ENCODE assay signal across 12 cellular contexts in the genomic region with DNA sequence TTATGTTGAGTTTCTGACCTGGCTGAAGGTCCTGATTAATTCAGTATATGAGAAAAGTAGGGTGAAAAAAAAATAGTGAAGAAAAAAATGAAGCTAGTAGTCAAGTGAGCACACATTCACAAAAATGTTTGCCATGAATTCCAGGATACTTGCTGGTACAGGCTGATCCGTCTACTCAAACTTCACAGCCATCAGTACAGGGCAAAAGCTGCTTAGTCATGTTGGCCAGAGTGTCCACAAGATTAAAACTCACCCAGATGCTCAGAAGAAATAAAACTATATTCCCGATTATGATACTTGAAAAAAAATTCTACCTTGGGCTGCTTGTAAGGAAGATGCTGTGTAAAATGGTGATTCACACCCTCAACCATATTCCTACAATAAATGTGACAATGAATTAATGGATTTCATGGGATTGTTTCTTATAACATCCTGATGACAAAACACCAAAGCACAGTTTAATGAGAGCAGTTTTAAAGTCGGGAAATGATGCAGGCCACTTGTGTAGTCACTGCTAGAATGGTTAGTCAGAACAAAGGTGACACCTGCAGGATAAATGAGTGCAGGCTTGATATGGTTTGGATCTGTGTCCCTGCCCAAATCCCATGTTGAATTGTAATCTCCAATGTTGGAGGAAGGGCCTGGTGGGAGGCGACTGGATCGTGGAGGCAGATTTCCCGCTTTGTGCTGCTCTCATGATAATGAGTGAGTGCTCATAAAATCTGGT. TPM values are rescaled to one million over a fixed set of nuclear protein-coding genes. Genes with fewer than 3 reads are reported as not detected.
DNase-seq lines count a peak whose midpoint lies in the region; ATAC-seq, FAIRE-seq and TF ChIP-seq lines count a peak whose summit lies in the region.
"Had no signal": no experiment of that assay in that cellular context is flagged by ENCODE, and none has a peak within 500 bp of the region (broad histone marks: within the 10 kb centered on the region; RNA-seq: fewer than 3 reads in every experiment).

No MANE protein-coding gene starts in this region.

- peak overlapping the region; percentile 28 for H3K27ac Mint-ChIP-seq in stimulated activated memory B cell treated with anti-CD40 and anti-IgM and Interleukin-4, amounts not matched to agents 10 μg/mL and 1 μg/mL and 100 μg/mL, for 72 hours
- H3K27ac Mint-ChIP-seq: WTC11 had no signal

- H3K4me1 ChIP-seq in SK-N-SH (ENCODE audit: control insufficient read depth in 1 of 2, insufficient read depth in 2 of 2, low read depth in 1 of 2, low read length in 1 of 2) (peaks cover 21 to 22% of the 10 kb centered on the region in 2 experiments; a peak in 3 of 4 replicates), foreskin keratinocyte (no peaks in the 10 kb centered on the region)
- H3K4me1 ChIP-seq: transverse colon had no signal

- H3K9me3 Mint-ChIP-seq in stimulated activated memory B cell treated with anti-CD40 and anti-IgM and Interleukin-4, amounts not matched to agents 10 μg/mL and 1 μg/mL and 100 μg/mL, for 72 hours: peaks cover 3% of the 10 kb centered on the region

- H4K20me1 ChIP-seq in SK-N-SH (ENCODE audit: insufficient read depth): no peaks in the 10 kb centered on the region

- peak overlapping the region; percentile 19; the same call in 1 of the 2 replicates for H3K4me2 ChIP-seq in SK-N-SH

- no peak overlapping the region for H3K4me3 Mint-ChIP-seq in stimulated activated memory B cell treated with anti-CD40 and anti-IgM and Interleukin-4, amounts not matched to agents 10 μg/mL and 1 μg/mL and 100 μg/mL, for 72 hours
- H3K4me3 Mint-ChIP-seq: WTC11 had no signal

- TF ChIP-seq POLR2A in H54 (IDR thresholded peaks at IDR 0.05; ENCODE audit: low read depth, low read length): no peak
- TF ChIP-seq POLR2A in lower leg skin (IDR thresholded peaks at IDR 0.05): no peak

- H3F3A ChIP-seq in SK-N-SH (replicated peaks; ENCODE audit: insufficient read depth): peaks cover 14% of the 10 kb centered on the region

- no peak for TF ChIP-seq EP300 in SK-N-SH (IDR thresholded peaks at IDR 0.05; ENCODE audit: borderline replicate concordance in 1 of 2, low read depth in 1 of 2, low read length in 1 of 2)

- intact Hi-C loops in lower leg skin (cut with DNase I; ENCODE audit: low total_unique reads): no loop called here

- TF ChIP-seq RAD21 in SK-N-SH (IDR thresholded peaks at IDR 0.05; ENCODE audit: low read length): peak; percentile 46

- H3K79me2 ChIP-seq in SK-N-SH (ENCODE audit: insufficient read depth): no peaks in the 10 kb centered on the region

- peaks cover 8% of the 10 kb centered on the region for H3K4me1 Mint-ChIP-seq in stimulated activated memory B cell treated with anti-CD40 and anti-IgM and Interleukin-4, amounts not matched to agents 10 μg/mL and 1 μg/mL and 100 μg/mL, for 72 hours
- H3K4me1 Mint-ChIP-seq: WTC11 had no signal

- H3K4me3 ChIP-seq in SK-N-SH (ENCODE audit: low read depth in 2 of 2, low read length in 1 of 2) (no peak overlapping the region), lower leg skin (ENCODE audit: low read depth, poor library complexity, severe bottlenecking) (no peak overlapping the region)
- H3K4me3 ChIP-seq: transverse colon had no signal

- CTCF ChIA-PET in SK-N-SH (lab: Yijun Ruan, JAX): interaction anchor here (0.6 to 1.6 kb wide), 5 partner anchors 11 to 59 kb away, joined by 3 to 7 read pairs (median 4); no protein-coding TSS in a partner anchor

- no peak for ATAC-seq in foreskin keratinocyte
- ATAC-seq in stimulated activated memory B cell treated with anti-CD40 and anti-IgM and Interleukin-4, amounts not matched to agents 10 μg/mL and 1 μg/mL and 100 μg/mL, for 72 hours: no peak
- ATAC-seq in HG03460 (IDR thresholded peaks at IDR 0.05; ENCODE audit: unreplicated experiment): no peak
- ATAC-seq: left colon, WTC11 had no signal

- no peaks in the 10 kb centered on the region for H3K9me2 ChIP-seq in SK-N-SH

- H3K27me3 ChIP-seq in SK-N-SH (ENCODE audit: insufficient read depth) (no peaks in the 10 kb centered on the region), foreskin keratinocyte (peaks cover 33% of the 10 kb centered on the region)
- H3K27me3 ChIP-seq: transverse colon had no signal

- H2AFZ ChIP-seq in SK-N-SH (ENCODE audit: low read depth): peak overlapping the region; percentile 44; the same call in 1 of the 2 replicates

- H3K36me3 Mint-ChIP-seq in stimulated activated memory B cell treated with anti-CD40 and anti-IgM and Interleukin-4, amounts not matched to agents 10 μg/mL and 1 μg/mL and 100 μg/mL, for 72 hours: peaks cover 15% of the 10 kb centered on the region
- H3K36me3 Mint-ChIP-seq: WTC11 had no signal

- no peaks in the 10 kb centered on the region for H3K36me3 ChIP-seq in SK-N-SH (replicated peaks in 1 of 2; ENCODE audit: control insufficient read depth in 1 of 2, insufficient read depth in 2 of 2, low read length in 1 of 2)
- H3K36me3 ChIP-seq: transverse colon had no signal

- DNase-seq in H54 (ENCODE audit: insufficient read length, low spot score) (peak; percentile 20), SK-N-SH (no peak), foreskin keratinocyte (peak; percentile 34 to 69), NCI-H526 (lab: John Stamatoyannopoulos, UW) (no peak), lower leg skin (ENCODE audit: low spot score in 2 of 2) (no peak)
- DNase-seq: effector CD4-positive, alpha-beta T cell; H7; left colon; transverse colon had no signal

- H3K27ac ChIP-seq in SK-N-SH (ENCODE audit: low read depth in 2 of 2, low read length in 1 of 2) (peak overlapping the region; percentile 77 to 86; a peak in 3 of 4 replicates), foreskin keratinocyte (no peak overlapping the region)
- H3K27ac ChIP-seq: transverse colon had no signal

- H3K9ac ChIP-seq in SK-N-SH: no peak overlapping the region

- WGBS in SK-N-SH (ENCODE audit: low lambda C conversion rate): 73% methylated on average over 6 of the region's 6 CpGs
- WGBS in lower leg skin, 2 donors: 83 to 87% methylated on average over 6 of the region's 6 CpGs

- H3K9me3 ChIP-seq in SK-N-SH: no peaks in the 10 kb centered on the region
- H3K9me3 ChIP-seq: transverse colon had no signal

- POLR2A ChIA-PET in SK-N-SH (lab: Yijun Ruan, JAX): no interaction called here

- TF ChIP-seq CTCF in SK-N-SH (IDR thresholded peaks at IDR 0.05): peak; percentile 41
- peak; percentile 38 for TF ChIP-seq CTCF in foreskin keratinocyte (conservative IDR thresholded peaks at IDR 0.05)
- no peak for TF ChIP-seq CTCF in lower leg skin (IDR thresholded peaks at IDR 0.05)

- FAIRE-seq in H54 (lab: Jason Lieb, UNC): peak; percentile 87

- no peaks in the 10 kb centered on the region for H3K27me3 Mint-ChIP-seq in stimulated activated memory B cell treated with anti-CD40 and anti-IgM and Interleukin-4, amounts not matched to agents 10 μg/mL and 1 μg/mL and 100 μg/mL, for 72 hours

TF ChIP-seq in SK-N-SH, 30 proteins besides CTCF, POLR2A, EP300 and RAD21:
- TF ChIP-seq SMC3 (IDR thresholded peaks at IDR 0.05; ENCODE audit: low read depth, low read length) (peak; percentile 55), MXI1 (IDR thresholded peaks at IDR 0.05; ENCODE audit: low read depth, low read length) (no peak)
TF ChIP-seq in SK-N-SH: peak in this region for 1.

RNA-seq across cellular contexts. Expression of a gene that starts 49.2 kb away (rescaled TPM):
- polyA plus RNA-seq in SK-N-SH (2012; rRNA removed) (41.7 and 72.8 TPM in 2 replicates), foreskin keratinocyte (0.02 TPM in 1 of 2 replicates, not detected in the other)
- polyA plus RNA-seq in SK-N-SH (2012; cell fraction: cytosol; rRNA removed): 63.4 and 79.5 TPM in 2 replicates
- 48.7 and 81.7 TPM in 2 replicates for polyA plus RNA-seq in SK-N-SH (2012; cell fraction: nucleus; rRNA removed)
- total RNA-seq in foreskin keratinocyte (not detected in 2 replicates), lower leg skin (not detected)
- total RNA-seq: left colon, transverse colon, WTC11 had no signal

Comparison
In these comparisons a context has a peak if more than half of its experiments do, and no peak if none do; other contexts are left out.
1. DNase-seq: peak in H54 (single experiment) and foreskin keratinocyte (2 of 2); none in SK-N-SH (single experiment), NCI-H526 (0 of 2) and lower leg skin (0 of 2).
2. CTCF ChIP-seq: peak in SK-N-SH (single experiment) and foreskin keratinocyte (single experiment); none in lower leg skin (0 of 3).